In the genomic region with DNA sequence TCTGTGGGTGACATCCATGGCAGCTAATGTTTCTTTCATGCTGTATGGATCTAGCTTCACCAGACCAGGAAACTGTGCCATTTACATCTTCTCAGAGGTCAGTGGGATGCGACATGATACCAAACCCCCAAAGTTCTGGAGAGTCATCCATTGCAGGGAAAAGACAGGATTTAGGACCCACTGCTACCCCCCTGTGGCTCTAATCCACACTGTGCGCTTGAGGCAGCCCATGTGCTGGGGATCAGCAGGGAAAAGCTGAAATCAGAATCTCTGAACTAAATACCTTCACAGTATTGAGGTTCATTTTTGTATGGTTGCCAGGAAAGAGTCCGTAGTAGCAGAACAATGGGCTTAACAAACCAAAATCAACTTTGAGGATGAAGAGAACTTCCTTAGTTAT, we compare ENCODE assay signal across 21 cellular contexts.
DNase-seq lines count a peak whose midpoint lies in the region; ATAC-seq and TF ChIP-seq lines count a peak whose summit lies in the region.
"Had no signal": no experiment of that assay in that cellular context is flagged by ENCODE, and none has a peak within 500 bp of the region (broad histone marks: within the 10 kb centered on the region; RNA-seq: fewer than 3 reads in every experiment).

No MANE protein-coding gene starts in this region.

- H3K27ac Mint-ChIP-seq in activated T-helper 17 cell treated with anti-CD3 and anti-CD28 coated beads, Interleukin-2, amount 50 U/mL, for 72 hours: peak overlapping the region; percentile 52
- H3K27ac Mint-ChIP-seq in naive thymus-derived CD4-positive, alpha-beta T cell: peak overlapping the region in 1 of 9 donors; percentile 17
- H3K27ac Mint-ChIP-seq: activated CD8-positive, alpha-beta T cell treated with anti-CD3 and anti-CD28 coated beads for 36 hours; activated naive CD8-positive, alpha-beta T cell treated with anti-CD3 and anti-CD28 coated beads, Interleukin-2, amount 50 U/mL, for 24 hours; activated T-cell treated with anti-CD3 and anti-CD28 coated beads, Interleukin-2, amount 50 U/mL, for 72 hours had no signal

- in situ Hi-C loops in GM13977 (cut with MboI; ENCODE audit: low pct_unique_long_range_greater_than_20kb, low sequenced_read_pairs, unreplicated experiment): no loop called here

- H3K27me3 ChIP-seq in A673 (replicated peaks; ENCODE audit: insufficient read depth, low read depth, low read length, poor library complexity): no peaks in the 10 kb centered on the region
- H3K27me3 ChIP-seq in foreskin keratinocyte: no peaks in the 10 kb centered on the region
- H3K27me3 ChIP-seq in naive thymus-derived CD4-positive, alpha-beta T cell (ENCODE audit: control insufficient read depth in 2 of 2, insufficient read depth in 2 of 2, low read length in 2 of 2): no peaks in the 10 kb centered on the region
- H3K27me3 ChIP-seq: ovary, testis had no signal

- peaks cover 3% of the 10 kb centered on the region for H3K4me1 Mint-ChIP-seq in activated T-helper 17 cell treated with anti-CD3 and anti-CD28 coated beads, Interleukin-2, amount 50 U/mL, for 72 hours
- peaks cover 0 to 12% (median 7%) of the 10 kb centered on the region in 7 donors for H3K4me1 Mint-ChIP-seq in naive thymus-derived CD4-positive, alpha-beta T cell
- H3K4me1 Mint-ChIP-seq: activated naive CD8-positive, alpha-beta T cell treated with anti-CD3 and anti-CD28 coated beads, Interleukin-2, amount 50 U/mL, for 24 hours had no signal

- peaks cover 27% of the 10 kb centered on the region for H3K36me3 Mint-ChIP-seq in activated T-helper 17 cell treated with anti-CD3 and anti-CD28 coated beads, Interleukin-2, amount 50 U/mL, for 72 hours (ENCODE audit: low read depth)
- H3K36me3 Mint-ChIP-seq in naive thymus-derived CD4-positive, alpha-beta T cell: peaks cover 5 to 36% (median 8%) of the 10 kb centered on the region in 5 donors

- POLR2A ChIA-PET in A673 (lab: Charles Lee; ENCODE audit: low non-redundant PET): no interaction called here
- POLR2A ChIA-PET in naive thymus-derived CD4-positive, alpha-beta T cell (lab: Charles Lee): interaction anchor here (1.2 kb wide), 1 partner anchor 13 kb away, joined by 4 read pairs; no protein-coding TSS in a partner anchor

- CTCF ChIA-PET in A673 (lab: Charles Lee): interaction anchor here (0.6 kb wide), 1 partner anchor 115 kb away, joined by 3 read pairs; no protein-coding TSS in a partner anchor
- CTCF ChIA-PET in naive thymus-derived CD4-positive, alpha-beta T cell (lab: Charles Lee): no interaction called here

- no peak overlapping the region for H3K4me3 Mint-ChIP-seq in activated T-helper 17 cell treated with anti-CD3 and anti-CD28 coated beads, Interleukin-2, amount 50 U/mL, for 72 hours
- H3K4me3 Mint-ChIP-seq in naive thymus-derived CD4-positive, alpha-beta T cell: no peak overlapping the region
- H3K4me3 Mint-ChIP-seq: activated CD8-positive, alpha-beta T cell treated with anti-CD3 and anti-CD28 coated beads for 36 hours; activated naive CD8-positive, alpha-beta T cell treated with anti-CD3 and anti-CD28 coated beads, Interleukin-2, amount 50 U/mL, for 24 hours; activated T-cell treated with anti-CD3 and anti-CD28 coated beads, Interleukin-2, amount 50 U/mL, for 72 hours had no signal

- intact Hi-C loops in A673 (cut with micrococcal nuclease; ENCODE audit: unreplicated experiment): loop anchor here (10.0 kb wide), 1 partner anchor 374 kb away; no protein-coding TSS in a partner anchor
- intact Hi-C loops in naive thymus-derived CD4-positive, alpha-beta T cell (cut with micrococcal nuclease): no loop called here

- H3K36me3 ChIP-seq in A673 (ENCODE audit: insufficient read depth, low read length, poor library complexity, severe bottlenecking): no peaks in the 10 kb centered on the region
- H3K36me3 ChIP-seq in naive thymus-derived CD4-positive, alpha-beta T cell (ENCODE audit: control insufficient read depth in 2 of 3, insufficient read depth in 3 of 3, low read length in 3 of 3): peaks cover 0 to 24% (median 10%) of the 10 kb centered on the region in 3 experiments
- H3K36me3 ChIP-seq: ovary had no signal

- H3K27me3 Mint-ChIP-seq in activated T-helper 17 cell treated with anti-CD3 and anti-CD28 coated beads, Interleukin-2, amount 50 U/mL, for 72 hours: no peaks in the 10 kb centered on the region
- no peaks in the 10 kb centered on the region for H3K27me3 Mint-ChIP-seq in naive thymus-derived CD4-positive, alpha-beta T cell
- H3K27me3 Mint-ChIP-seq: activated CD8-positive, alpha-beta T cell treated with anti-CD3 and anti-CD28 coated beads for 36 hours; activated naive CD8-positive, alpha-beta T cell treated with anti-CD3 and anti-CD28 coated beads, Interleukin-2, amount 50 U/mL, for 24 hours had no signal

- ATAC-seq in activated T-helper 17 cell treated with anti-CD3 and anti-CD28 coated beads, Interleukin-2, amount 50 U/mL, for 72 hours (replicated peaks): no peak
- ATAC-seq in foreskin keratinocyte (no peak), GM18520 (IDR thresholded peaks at IDR 0.05; ENCODE audit: unreplicated experiment) (no peak)
- ATAC-seq in naive thymus-derived CD4-positive, alpha-beta T cell: no peak
- ATAC-seq: activated CD8-positive, alpha-beta T cell treated with anti-CD3 and anti-CD28 coated beads for 36 hours; activated naive CD8-positive, alpha-beta T cell treated with anti-CD3 and anti-CD28 coated beads, Interleukin-2, amount 50 U/mL, for 24 hours; activated T-cell treated with anti-CD3 and anti-CD28 coated beads, Interleukin-2, amount 50 U/mL, for 72 hours; left colon had no signal

- H3K9me3 Mint-ChIP-seq in activated T-helper 17 cell treated with anti-CD3 and anti-CD28 coated beads, Interleukin-2, amount 50 U/mL, for 72 hours: no peaks in the 10 kb centered on the region
- peaks cover 0 to 3% (median 0%) of the 10 kb centered on the region in 11 donors for H3K9me3 Mint-ChIP-seq in naive thymus-derived CD4-positive, alpha-beta T cell
- H3K9me3 Mint-ChIP-seq: activated CD8-positive, alpha-beta T cell treated with anti-CD3 and anti-CD28 coated beads for 36 hours; activated naive CD8-positive, alpha-beta T cell treated with anti-CD3 and anti-CD28 coated beads, Interleukin-2, amount 50 U/mL, for 24 hours; activated T-cell treated with anti-CD3 and anti-CD28 coated beads, Interleukin-2, amount 50 U/mL, for 72 hours had no signal

- BruUV-seq in A673 (replicated peaks; lab: Mats Ljungman, UMichigan): no TSS peak

- H3K4me3 ChIP-seq in A673 (ENCODE audit: low read depth, low read length, poor library complexity, severe bottlenecking): no peak overlapping the region
- no peak overlapping the region for H3K4me3 ChIP-seq in naive thymus-derived CD4-positive, alpha-beta T cell (ENCODE audit: low read length)
- H3K4me3 ChIP-seq: GM23248, ovary, testis had no signal

- DNase-seq in A673 (ENCODE audit: low spot score): no peak
- no peak for DNase-seq in GM13977 (ENCODE audit: low spot score)
- DNase-seq in foreskin keratinocyte: no peak
- DNase-seq in NCI-H2196 treated with DMSO at 0.1 percent for 48 hours (lab: John Stamatoyannopoulos, UW; ENCODE audit: unreplicated experiment): no peak
- no peak for DNase-seq in naive thymus-derived CD4-positive, alpha-beta T cell
- DNase-seq in mucosa of gallbladder (ENCODE audit: low spot score): no peak
- DNase-seq: activated CD8-positive, alpha-beta T cell treated with anti-CD3 and anti-CD28 coated beads for 36 hours; activated naive CD8-positive, alpha-beta T cell treated with anti-CD3 and anti-CD28 coated beads, Interleukin-2, amount 50 U/mL, for 24 hours; activated T-cell treated with anti-CD3 and anti-CD28 coated beads, Interleukin-2, amount 50 U/mL, for 72 hours; Calu3; GF-D8; GM23248; KG1; left colon; NCI-H1092 treated with DMSO at 0.1 percent for 48 hours; NCI-H748 treated with DMSO at 0.1 percent for 48 hours; ovary; testis had no signal

- TF ChIP-seq CTCF in A673 (conservative IDR thresholded peaks at IDR 0.05; ENCODE audit: low read depth, low read length) (peak; percentile 29; the same call in 1 of the 2 replicates), GM13977 (IDR thresholded peaks at IDR 0.05; ENCODE audit: extremely low read depth, insufficient read depth, missing control alignments) (peak; percentile 6), foreskin keratinocyte (conservative IDR thresholded peaks at IDR 0.05) (peak; percentile 16)

- no peaks in the 10 kb centered on the region for H3K9me3 ChIP-seq in A673 (ENCODE audit: low read depth, low read length, poor library complexity, severe bottlenecking)
- no peaks in the 10 kb centered on the region for H3K9me3 ChIP-seq in naive thymus-derived CD4-positive, alpha-beta T cell (ENCODE audit: control insufficient read depth in 2 of 3, low read length in 3 of 3)
- H3K9me3 ChIP-seq: ovary, testis had no signal

- H3K4me1 ChIP-seq in A673 (ENCODE audit: insufficient read depth, low read length, poor library complexity, severe bottlenecking) (no peaks in the 10 kb centered on the region), foreskin keratinocyte (no peaks in the 10 kb centered on the region)
- no peaks in the 10 kb centered on the region for H3K4me1 ChIP-seq in naive thymus-derived CD4-positive, alpha-beta T cell (ENCODE audit: control insufficient read depth in 2 of 2, insufficient read depth in 2 of 2, low read length in 2 of 2)
- H3K4me1 ChIP-seq: testis had no signal

- H3K27ac ChIP-seq in A673 (ENCODE audit: low read depth, low read length, poor library complexity, severe bottlenecking) (no peak overlapping the region), foreskin keratinocyte (no peak overlapping the region)
- H3K27ac ChIP-seq in naive thymus-derived CD4-positive, alpha-beta T cell (ENCODE audit: low read depth, low read length): no peak overlapping the region
- H3K27ac ChIP-seq: GM23248, ovary, testis, VCaP had no signal
